Comparison of ENCODE assay signal across 21 cellular contexts in genomic region chr6:25547797-25548196, GRCh38.
DNase-seq lines count a peak whose midpoint lies in the region; ATAC-seq and TF ChIP-seq lines count a peak whose summit lies in the region.
"Had no signal": no experiment of that assay in that cellular context is flagged by ENCODE, and none has a peak within 500 bp of the region (broad histone marks: within the 10 kb centered on the region; RNA-seq: fewer than 3 reads in every experiment).

No MANE protein-coding gene starts in this region.

- WGBS in heart right ventricle, 2 donors: 68 to 76% methylated on average over 2 of the region's 2 CpGs

- H3K4me2 ChIP-seq in GM23338: no peak overlapping the region
- H3K4me2 ChIP-seq: BLaER1 had no signal

- ATAC-seq in Right ventricle myocardium inferior: peak; percentile 88
- ATAC-seq in GM23338: no peak
- ATAC-seq in heart right ventricle: peak in 5 of 8 donors; percentile 40 to 88 (median 56)
- peak; percentile 20 for ATAC-seq in sciatic nerve
- ATAC-seq in GM21529 (IDR thresholded peaks at IDR 0.05; ENCODE audit: unreplicated experiment): no peak
- ATAC-seq: CD8-positive, alpha-beta T cell; GM12878 had no signal

- no peaks in the 10 kb centered on the region for H3K36me3 ChIP-seq in GM23338 (ENCODE audit: insufficient read depth)
- no peaks in the 10 kb centered on the region for H3K36me3 ChIP-seq in heart right ventricle
- H3K36me3 ChIP-seq: BLaER1 had no signal

- intact Hi-C loops in Right ventricle myocardium inferior (cut with DNase I) (no loop called here), cardiac septum (cut with DNase I) (no loop called here), heart right ventricle (cut with DNase I) (no loop called here), sciatic nerve (cut with DNase I) (no loop called here)

- no peak overlapping the region for H3K4me3 ChIP-seq in GM23338
- H3K4me3 ChIP-seq in heart right ventricle: no peak overlapping the region
- H3K4me3 ChIP-seq: BLaER1, GM12878 had no signal

- H3K27me3 Mint-ChIP-seq in GM23338 (ENCODE audit: insufficient read depth, low read depth, poor library complexity): no peaks in the 10 kb centered on the region
- H3K27me3 Mint-ChIP-seq: B cell; CD4-positive, CD25-positive, alpha-beta regulatory T cell had no signal

- no peaks in the 10 kb centered on the region for H4K20me1 ChIP-seq in GM23338 (replicated peaks; ENCODE audit: insufficient read depth)
- H4K20me1 ChIP-seq: BLaER1 had no signal

- no peaks in the 10 kb centered on the region for H3K4me1 Mint-ChIP-seq in GM23338
- H3K4me1 Mint-ChIP-seq: CD4-positive, CD25-positive, alpha-beta regulatory T cell had no signal

- no peaks in the 10 kb centered on the region for H3K9me3 Mint-ChIP-seq in GM23338
- H3K9me3 Mint-ChIP-seq: CD4-positive, CD25-positive, alpha-beta regulatory T cell; CD8-positive, alpha-beta T cell had no signal

- DNase-seq in Right ventricle myocardium inferior (ENCODE audit: missing footprints) (no peak), cardiac septum (ENCODE audit: low spot score) (no peak), GM23338 (ENCODE audit: low spot score) (no peak), heart right ventricle (no peak), sciatic nerve (ENCODE audit: low spot score) (no peak), SIG-M5 treated with dmso at 0.1 percent for 504 hours (lab: John Stamatoyannopoulos, UW; ENCODE audit: unreplicated experiment) (no peak)
- DNase-seq: Caco-2; CD4-positive, CD25-positive, alpha-beta regulatory T cell; CD8-positive, alpha-beta T cell; DMS 273 treated with DMSO at 0.1 percent for 48 hours; DMS79; EL; GDM1; H7; HCEC 1CT had no signal

- H3F3A ChIP-seq in GM23338 (replicated peaks; ENCODE audit: low read depth): no peaks in the 10 kb centered on the region

- TF ChIP-seq CTCF in GM23338 (conservative IDR thresholded peaks at IDR 0.05; ENCODE audit: low read depth in 2 of 2) (no peak), heart right ventricle (IDR thresholded peaks at IDR 0.05) (no peak)

- no peaks in the 10 kb centered on the region for H3K9me2 ChIP-seq in GM23338 (ENCODE audit: insufficient read depth)

- H3K27ac ChIP-seq in GM23338 (ENCODE audit: low read depth): no peak overlapping the region
- H3K27ac ChIP-seq in heart right ventricle: no peak overlapping the region
- H3K27ac ChIP-seq: 22Rv1, BLaER1, C4-2B had no signal

- H3K79me2 ChIP-seq in GM23338 (replicated peaks; ENCODE audit: insufficient read depth): no peaks in the 10 kb centered on the region

- H3K36me3 Mint-ChIP-seq in GM23338 (ENCODE audit: low read depth): no peaks in the 10 kb centered on the region
- H3K36me3 Mint-ChIP-seq: CD4-positive, CD25-positive, alpha-beta regulatory T cell; CD8-positive, alpha-beta T cell had no signal

- no peaks in the 10 kb centered on the region for H3K27me3 ChIP-seq in GM23338 (ENCODE audit: insufficient read depth)
- H3K27me3 ChIP-seq in heart right ventricle: no peaks in the 10 kb centered on the region
- H3K27me3 ChIP-seq: BLaER1 had no signal

- H2AFZ ChIP-seq in GM23338: no peak overlapping the region

- no peaks in the 10 kb centered on the region for H3K9me3 ChIP-seq in heart right ventricle
- H3K9me3 ChIP-seq: BLaER1, Caco-2 had no signal

- no peak overlapping the region for H3K4me3 Mint-ChIP-seq in GM23338
- H3K4me3 Mint-ChIP-seq: B cell; CD4-positive, CD25-positive, alpha-beta regulatory T cell; CD8-positive, alpha-beta T cell had no signal

- 0 out of 2 replicates have a peak overlapping the region, but pooled peaks have one; percentile 30 for H3K27ac Mint-ChIP-seq in GM23338
- H3K27ac Mint-ChIP-seq: B cell; CD4-positive, CD25-positive, alpha-beta regulatory T cell; CD8-positive, alpha-beta T cell had no signal

- no peaks in the 10 kb centered on the region for H3K4me1 ChIP-seq in GM23338 (ENCODE audit: insufficient read depth)
- no peaks in the 10 kb centered on the region for H3K4me1 ChIP-seq in heart right ventricle
- H3K4me1 ChIP-seq: BLaER1, Caco-2 had no signal

TF ChIP-seq in GM23338, 12 proteins besides CTCF, POLR2A, EP300 and RAD21 (continues in another document):
- TF ChIP-seq CREB1 (CRISPR knock-in tag; IDR thresholded peaks at IDR 0.05; ENCODE audit: low read depth) (no peak), ZNF462 (CRISPR knock-in tag; IDR thresholded peaks at IDR 0.05) (no peak), POLR2AphosphoS5 (IDR thresholded peaks at IDR 0.05; ENCODE audit: low read depth) (no peak), EZH2 (IDR thresholded peaks at IDR 0.05; ENCODE audit: low read depth, unreplicated experiment) (no peak), STAT1 (IDR thresholded peaks at IDR 0.05; ENCODE audit: unreplicated experiment) (no peak), EZH2phosphoT487 (IDR thresholded peaks at IDR 0.05; ENCODE audit: unreplicated experiment) (no peak), NANOG (IDR thresholded peaks at IDR 0.05; ENCODE audit: borderline replicate concordance) (no peak)

Comparison
In these comparisons a context has a peak if more than half of its experiments do, and no peak if none do; other contexts are left out.
1. ATAC-seq: peak in Right ventricle myocardium inferior (single experiment), heart right ventricle (5 of 8) and sciatic nerve (single experiment); none in GM23338 (single experiment) and GM21529 (single experiment).